In genomic region chr17:78186689-78187595, GRCh38 we compare ENCODE assay signal across 8 cellular contexts. TPM values are rescaled to one million over a fixed set of nuclear protein-coding genes. Genes with fewer than 3 reads are reported as not detected.
A peak's percentile ranks its signal among the peaks of the same experiment; 100 is the strongest.
DNase-seq lines count a peak whose midpoint lies in the region; TF ChIP-seq lines count a peak whose summit lies in the region.

Gene AFMID, plus strand, starts transcription at chr17:78187362. Its CDS starts 9 bp downstream, at chr17:78187371.
Gene TK1, minus strand, starts transcription at chr17:78187052. Its CDS starts 58 bp downstream, at chr17:78186994.

- H3K27me3 ChIP-seq in Caco-2 (replicated peaks; ENCODE audit: control insufficient read depth, insufficient read depth, low read length), result no peaks in the 10 kb centered on the region
- no peaks in the 10 kb centered on the region for H3K27me3 ChIP-seq in endodermal cell (ENCODE audit: control insufficient read depth, insufficient read depth, low read length, poor library complexity, severe bottlenecking)

- H3K4me3 Mint-ChIP-seq in Caco-2 (ENCODE audit: unreplicated experiment) (peak within 1 kb of the TSS; percentile 72), endodermal cell (peak within 1 kb of the TSS; percentile 78)

- peak within 1 kb of the TSS; percentile 87 for H3K9ac ChIP-seq in endodermal cell (ENCODE audit: extremely low read depth, low read length, poor library complexity, severe bottlenecking)

- CTCF ChIA-PET in Caco-2 (lab: Charles Lee), result interaction anchor here (0.6 to 2.8 kb wide), 16 partner anchors 10 to 235 kb away, joined by 3 to 17 read pairs (median 6); partner anchors contain the start of gene BIRC5

- H3K27me3 Mint-ChIP-seq in Caco-2 (ENCODE audit: insufficient read depth, unreplicated experiment) (no peaks in the 10 kb centered on the region), endodermal cell (ENCODE audit: insufficient read depth) (no peaks in the 10 kb centered on the region)

- H3K9me3 ChIP-seq in Caco-2 (no peaks in the 10 kb centered on the region), endodermal cell (ENCODE audit: control insufficient read depth, low read length) (no peaks in the 10 kb centered on the region), mesodermal cell (ENCODE audit: control insufficient read depth, low read length) (no peaks in the 10 kb centered on the region)

- 3 to 7% methylated on average over 26 to 55 of the region's 57 CpGs for WGBS in endodermal cell (ENCODE audit: insufficient coverage in 1 of 2, insufficient read length in 1 of 2), 2 experiments
- 5 to 6% methylated on average over 40 to 48 of the region's 57 CpGs for WGBS in mesodermal cell (ENCODE audit: insufficient coverage in 2 of 2), 2 experiments

- H3K36me3 ChIP-seq in Caco-2 (ENCODE audit: control insufficient read depth, insufficient read depth, low read length) (no peaks in the 10 kb centered on the region; the same call in 1 of the 2 replicates), endodermal cell (ENCODE audit: control insufficient read depth, insufficient read depth, low read length) (peaks cover 37% of the 10 kb centered on the region), mesodermal cell (ENCODE audit: control insufficient read depth, insufficient read depth, low read length) (peaks cover 56% of the 10 kb centered on the region)

- no peaks in the 10 kb centered on the region for H3K9me3 Mint-ChIP-seq in Caco-2 (ENCODE audit: unreplicated experiment)
- H3K9me3 Mint-ChIP-seq in endodermal cell, result no peaks in the 10 kb centered on the region

- intact Hi-C loops in Caco-2 (cut with micrococcal nuclease; ENCODE audit: unreplicated experiment), result loop anchor here (2.0 to 5.0 kb wide), 3 partner anchors 18 to 235 kb away; partner anchors contain the start of genes SYNGR2 and TMC6

- BruUV-seq in Caco-2 (replicated peaks; lab: Mats Ljungman, UMichigan), result no TSS peak

- POLR2A ChIA-PET in Caco-2 (lab: Charles Lee), result interaction anchor here (0.5 to 3.1 kb wide), 21 partner anchors 9 to 235 kb away, joined by 3 to 16 read pairs (median 5); partner anchors contain the start of gene SYNGR2

- H3K4me1 ChIP-seq in Caco-2, result peaks cover 15% of the 10 kb centered on the region
- H3K4me1 ChIP-seq in endodermal cell (ENCODE audit: control insufficient read depth, insufficient read depth, low read length), result peaks cover 3% of the 10 kb centered on the region
- peaks cover 23% of the 10 kb centered on the region for H3K4me1 ChIP-seq in mesodermal cell (ENCODE audit: control insufficient read depth, insufficient read depth, low read length, poor library complexity, severe bottlenecking)

- peaks cover 80% of the 10 kb centered on the region for H3K36me3 Mint-ChIP-seq in Caco-2 (ENCODE audit: insufficient read depth, unreplicated experiment)
- H3K36me3 Mint-ChIP-seq in endodermal cell (ENCODE audit: low read depth), result peaks cover 32% of the 10 kb centered on the region

- H3K27ac Mint-ChIP-seq in Caco-2 (ENCODE audit: unreplicated experiment) (peak within 1 kb of the TSS; percentile 75), endodermal cell (peak within 1 kb of the TSS; percentile 96)

- TF ChIP-seq CTCF in Caco-2 (IDR thresholded peaks at IDR 0.05; ENCODE audit: insufficient read depth in 1 of 2, low read depth in 1 of 2, low read length in 1 of 2, severe bottlenecking in 1 of 2, unreplicated experiment in 1 of 2), result peak; percentile 65 to 90
- peak; percentile 27 for TF ChIP-seq CTCF in GM20000 (IDR thresholded peaks at IDR 0.05; ENCODE audit: extremely low read depth, missing control alignments)
- TF ChIP-seq CTCF in endodermal cell (conservative IDR thresholded peaks at IDR 0.05), result peak; percentile 96

- H3K27ac ChIP-seq in endodermal cell (ENCODE audit: low read depth, low read length), result peak within 1 kb of the TSS; percentile 77
- peak within 1 kb of the TSS; percentile 84 for H3K27ac ChIP-seq in mesodermal cell (ENCODE audit: low read depth, low read length, severe bottlenecking)

- H3K4me3 ChIP-seq in Caco-2 (ENCODE audit: low read depth, low read length), result peak within 1 kb of the TSS; percentile 87
- peak within 1 kb of the TSS; percentile 90 for H3K4me3 ChIP-seq in endodermal cell (ENCODE audit: low read length)
- peak within 1 kb of the TSS; percentile 69 for H3K4me3 ChIP-seq in mesodermal cell (ENCODE audit: extremely low read depth, insufficient read depth, low read length, poor library complexity, severe bottlenecking)

- H3K4me1 Mint-ChIP-seq in Caco-2 (ENCODE audit: low read depth, unreplicated experiment) (peaks cover 22% of the 10 kb centered on the region), endodermal cell (peaks cover 22% of the 10 kb centered on the region)

- DNase-seq in Caco-2 (peak; percentile 98 to 100), GM20000 (ENCODE audit: low spot score) (peak; percentile 97), HT-29 (ENCODE audit: low spot score) (peak; percentile 99), NOMO-1 treated with dmso at 0.1 percent for 144 hours (lab: John Stamatoyannopoulos, UW; ENCODE audit: unreplicated experiment) (peak; percentile 97), endodermal cell (peak; percentile 100)
- peak; percentile 92 to 98 (median 95) for DNase-seq in activated CD8-positive, alpha-beta memory T cell treated with anti-CD3 and anti-CD28 coated beads for 48 hours (ENCODE audit: low read depth in 2 of 3, low spot score in 2 of 3)
- DNase-seq in stimulated activated CD8-positive, alpha-beta memory T cell treated with anti-CD3 and anti-CD28 coated beads, Interleukin-15, amount 100 ng/mL, for 4 hours (ENCODE audit: low read depth in 2 of 2), result peak; percentile 44 to 57

RNA-seq across cellular contexts. Expression of gene AFMID, which starts in this region (rescaled TPM):
- 68.5 and 83.0 TPM in 2 replicates for total RNA-seq in Caco-2 (2022)
- 36.6 and 45.1 TPM in 2 replicates for total RNA-seq in HT-29 (2014; rRNA removed; shearing (Covaris generic))
- total RNA-seq in endodermal cell, result 10 to 100 TPM; 46.5 to 52.4 TPM
- polyA plus RNA-seq in endodermal cell (2013, experiment 1 of 2), result 52.0 TPM
- 48.2 TPM for polyA plus RNA-seq in endodermal cell (2013, experiment 2 of 2)
- polyA plus RNA-seq in mesodermal cell (2013, experiment 1 of 2), result 58.0 TPM
- 43.6 TPM for polyA plus RNA-seq in mesodermal cell (2013, experiment 2 of 2)

RNA-seq across cellular contexts. Expression of gene TK1, which starts in this region (rescaled TPM):
- 171 and 190 TPM in 2 replicates for total RNA-seq in Caco-2 (2022)
- 379 and 400 TPM in 2 replicates for total RNA-seq in HT-29 (2014; rRNA removed; shearing (Covaris generic))
- total RNA-seq in endodermal cell, result 10 to 100 TPM; 81.0 to 97.4 TPM
- 44.3 TPM for polyA plus RNA-seq in endodermal cell (2013, experiment 1 of 2)
- 48.8 TPM for polyA plus RNA-seq in endodermal cell (2013, experiment 2 of 2)
- polyA plus RNA-seq in mesodermal cell (2013, experiment 1 of 2), result 52.8 TPM
- 44.5 TPM for polyA plus RNA-seq in mesodermal cell (2013, experiment 2 of 2)

Comparison
In these comparisons a context has a peak if more than half of its experiments do, and no peak if none do; other contexts are left out.
1. Peak in every context shown above with its lines: DNase-seq, H3K4me3 ChIP-seq and H3K27ac ChIP-seq.
2. CTCF ChIP-seq: peak in every context shown above with its lines; median percentile 96 in endodermal cell; 78 in Caco-2; 27 in GM20000.